ENCODE assay signal across 8 cellular contexts in the genomic region with DNA sequence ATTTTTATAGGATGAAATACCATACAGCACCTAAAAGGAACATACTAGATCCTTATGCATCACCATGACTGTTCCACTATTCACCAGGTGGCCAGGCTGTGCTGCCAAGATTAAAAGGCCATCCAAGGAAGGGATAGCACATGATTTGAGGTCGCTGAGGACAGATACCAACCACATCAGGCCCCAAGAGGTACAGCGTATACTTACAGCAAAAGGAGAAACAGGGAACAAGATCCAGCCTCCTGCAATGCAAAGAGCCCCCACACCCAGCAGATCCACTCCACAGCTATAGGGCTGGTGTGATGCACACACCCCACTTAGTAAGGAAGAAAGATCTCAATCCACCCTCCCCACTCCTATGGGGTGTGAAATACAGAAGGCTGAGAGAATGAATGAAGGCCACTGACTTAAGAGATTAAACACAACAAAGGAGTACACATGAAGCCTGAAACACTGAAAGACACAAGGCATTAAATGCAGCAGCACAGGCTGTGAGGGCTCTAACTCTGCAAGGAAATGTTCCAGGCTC. TPM values are rescaled to one million over a fixed set of nuclear protein-coding genes. Genes with fewer than 3 reads are reported as not detected.
A peak's percentile ranks its signal among the peaks of the same experiment; 100 is the strongest.
DNase-seq lines count a peak whose midpoint lies in the region; ATAC-seq and TF ChIP-seq lines count a peak whose summit lies in the region.

No MANE protein-coding gene starts in this region.

- BruUV-seq in IMR-90 (replicated peaks; lab: Mats Ljungman, UMichigan) = TSS peak; percentile 61

- peak overlapping the region; percentile 58 for H3K9ac ChIP-seq in IMR-90 (ENCODE audit: low read depth, low read length)

- H2BK15ac ChIP-seq in IMR-90 (ENCODE audit: low read depth, low read length) = no peak overlapping the region

- no peak overlapping the region for H3K4ac ChIP-seq in IMR-90 (ENCODE audit: low read depth, low read length)

- H3K79me1 ChIP-seq in IMR-90 (ENCODE audit: low read depth in 1 of 2, low read length in 2 of 2) = peaks cover 17 to 32% of the 10 kb centered on the region in 2 experiments

- CTCF ChIA-PET in IMR-90 (lab: Yijun Ruan, JAX) = interaction anchor here (1.1 kb wide), 1 partner anchor 186 kb away, joined by 3 read pairs; no protein-coding TSS in a partner anchor

- DNase-seq in G401 (ENCODE audit: low spot score) = peak; percentile 18
- DNase-seq in IMR-90 = no peak
- no peak for DNase-seq in astrocyte of the spinal cord (ENCODE audit: low read depth, low spot score)
- peak; percentile 24 for DNase-seq in left kidney (ENCODE audit: low read depth, low spot score)
- no peak for DNase-seq in tibial artery
- no peak for DNase-seq in omental fat pad (ENCODE audit: low spot score)
- no peak for DNase-seq in NCI-H2171 treated with DMSO at 0.1 percent for 48 hours (lab: John Stamatoyannopoulos, UW)

- no peaks in the 10 kb centered on the region for H3K27me3 ChIP-seq in IMR-90 (ENCODE audit: control insufficient read depth, insufficient read depth, low read length)
- H3K27me3 ChIP-seq in tibial artery = no peaks in the 10 kb centered on the region

- peak overlapping the region; percentile 97 for H3K4me2 ChIP-seq in IMR-90 (ENCODE audit: low read depth, low read length)

- no peak overlapping the region for H2BK120ac ChIP-seq in IMR-90 (ENCODE audit: low read depth, low read length)

- H2AK5ac ChIP-seq in IMR-90 (ENCODE audit: low read depth, low read length) = no peak overlapping the region

- H4K20me1 ChIP-seq in IMR-90 (ENCODE audit: insufficient read depth, low read length) = no peaks in the 10 kb centered on the region; the same call in 1 of the 2 replicates

- H3K27ac ChIP-seq in IMR-90 (ENCODE audit: insufficient read depth, low read length) (no peak overlapping the region), tibial artery (peak overlapping the region; percentile 81 to 98)

- H3K36me3 ChIP-seq in IMR-90 (ENCODE audit: control insufficient read depth, insufficient read depth, low read length) (peaks cover 2% of the 10 kb centered on the region; the same call in 1 of the 2 replicates), tibial artery (peaks cover 0 to 6% (median 0%) of the 10 kb centered on the region in 3 donors)

- H3K14ac ChIP-seq in IMR-90 (replicated peaks; ENCODE audit: low read depth, low read length) = no peak overlapping the region

- H2AFZ ChIP-seq in IMR-90 (replicated peaks; ENCODE audit: low read length, poor library complexity) = no peak overlapping the region

- no peak for TF ChIP-seq POLR2A in IMR-90 (IDR thresholded peaks at IDR 0.05; ENCODE audit: low read depth, low read length)

- whole genome bisulfite sequencing in IMR-90 (ENCODE audit: extremely low coverage in 2 of 2, insufficient read length in 1 of 2), 2 experiments = no CpG with 5 or more reads among the region's 2 CpGs

- no peak for TF ChIP-seq RAD21 in IMR-90 (IDR thresholded peaks at IDR 0.05; ENCODE audit: low read length)

- no peak overlapping the region; the same call in 1 of the 2 replicates for H4K5ac ChIP-seq in IMR-90 (ENCODE audit: low read depth, low read length)

- H3K4me1 ChIP-seq in IMR-90 (ENCODE audit: control insufficient read depth, insufficient read depth, low read length) (peaks cover 6% of the 10 kb centered on the region), tibial artery (peaks cover 0 to 24% (median 14%) of the 10 kb centered on the region in 4 donors)

- peaks cover 8% of the 10 kb centered on the region; the same call in 1 of the 2 replicates for H3K9me1 ChIP-seq in IMR-90 (ENCODE audit: insufficient read depth, low read length)

- H4K91ac ChIP-seq in IMR-90 (ENCODE audit: insufficient read depth, low read depth, low read length) = no peak overlapping the region

- H3K4me3 ChIP-seq in IMR-90 (ENCODE audit: insufficient read depth, low read depth, low read length) (peak overlapping the region; percentile 44), astrocyte of the spinal cord (ENCODE audit: low read depth, low read length) (peak overlapping the region; percentile 68), tibial artery (peak overlapping the region; percentile 64 to 95)

- ATAC-seq in IMR-90 (ENCODE audit: low read depth) = no peak
- ATAC-seq in HG03565 (IDR thresholded peaks at IDR 0.05; ENCODE audit: unreplicated experiment) = no peak
- no peak for ATAC-seq in omental fat pad (ENCODE audit: low FRiP score)

- no peak overlapping the region for H3K23ac ChIP-seq in IMR-90 (ENCODE audit: low read depth, low read length)

- intact Hi-C loops in IMR-90 (cut with micrococcal nuclease) = no loop called here
- intact Hi-C loops in tibial artery (cut with DNase I; ENCODE audit: low total_unique reads) = no loop called here

- H2BK5ac ChIP-seq in IMR-90 (ENCODE audit: low read depth, low read length, poor library complexity, severe bottlenecking) = no peak overlapping the region

- peak overlapping the region in 1 of 2 experiments; percentile 37; a peak in 2 of 4 replicates for H4K8ac ChIP-seq in IMR-90 (ENCODE audit: low read depth in 2 of 2, low read length in 2 of 2)

- POLR2A ChIA-PET in IMR-90 (lab: Charles Lee; ENCODE audit: unreplicated experiment) = no interaction called here

- TF ChIP-seq CTCF in IMR-90 (conservative IDR thresholded peaks at IDR 0.05; ENCODE audit: low read depth, low read length) (no peak), astrocyte of the spinal cord (IDR thresholded peaks at IDR 0.05; ENCODE audit: low read depth, low read length) (no peak), tibial artery (IDR thresholded peaks at IDR 0.05) (no peak), omental fat pad (IDR thresholded peaks at IDR 0.05) (no peak)

- dilution Hi-C loops in IMR-90 (cut with HindIII; ENCODE audit: low sequenced_read_pairs, unreplicated experiment) = no loop called here

- H2AK9ac ChIP-seq in IMR-90 (replicated peaks; ENCODE audit: low read depth, low read length, poor library complexity) = no peak overlapping the region

- H3K9me3 ChIP-seq in IMR-90 (ENCODE audit: control insufficient read depth, insufficient read depth, low read length) (peaks cover 3% of the 10 kb centered on the region; the same call in 1 of the 2 replicates), tibial artery (no peaks in the 10 kb centered on the region)

- H3K56ac ChIP-seq in IMR-90 (ENCODE audit: extremely low read depth, insufficient read depth, low read length) = no peak overlapping the region

- no peak overlapping the region for H2BK20ac ChIP-seq in IMR-90 (ENCODE audit: low read depth, low read length)

- no peak overlapping the region for H3K18ac ChIP-seq in IMR-90 (ENCODE audit: low read depth, low read length)

- in situ Hi-C loops in G401 (cut with HindIII; ENCODE audit: low sequenced_read_pairs) (no loop called here), IMR-90 (cut with MboI; ENCODE audit: low sequenced_read_pairs) (no loop called here), astrocyte of the spinal cord (cut with HindIII; ENCODE audit: low sequenced_read_pairs) (no loop called here)

TF ChIP-seq in IMR-90, 13 proteins besides CTCF, POLR2A, EP300 and RAD21:
- no peak for TF ChIP-seq CEBPB (IDR thresholded peaks at IDR 0.05; ENCODE audit: low read depth, low read length)
- no peak for TF ChIP-seq FOS (IDR thresholded peaks at IDR 0.05; ENCODE audit: low read depth, low read length)
- no peak for TF ChIP-seq RCOR1 (IDR thresholded peaks at IDR 0.05; ENCODE audit: insufficient replicate concordance, low read length)
- TF ChIP-seq, protein P1, sequence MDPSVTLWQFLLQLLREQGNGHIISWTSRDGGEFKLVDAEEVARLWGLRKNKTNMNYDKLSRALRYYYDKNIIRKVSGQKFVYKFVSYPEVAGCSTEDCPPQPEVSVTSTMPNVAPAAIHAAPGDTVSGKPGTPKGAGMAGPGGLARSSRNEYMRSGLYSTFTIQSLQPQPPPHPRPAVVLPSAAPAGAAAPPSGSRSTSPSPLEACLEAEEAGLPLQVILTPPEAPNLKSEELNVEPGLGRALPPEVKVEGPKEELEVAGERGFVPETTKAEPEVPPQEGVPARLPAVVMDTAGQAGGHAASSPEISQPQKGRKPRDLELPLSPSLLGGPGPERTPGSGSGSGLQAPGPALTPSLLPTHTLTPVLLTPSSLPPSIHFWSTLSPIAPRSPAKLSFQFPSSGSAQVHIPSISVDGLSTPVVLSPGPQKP (IDR thresholded peaks at IDR 0.05; ENCODE audit: borderline replicate concordance, low read depth, low read length) = no peak

RNA-seq across cellular contexts. Expression of a gene that starts 32.0 kb away (rescaled TPM):
- total RNA-seq in G401 (2014; rRNA removed; shearing (Covaris generic)) = 6.9 and 7.4 TPM in 2 replicates
- 6.3 and 6.4 TPM in 2 replicates for total RNA-seq in IMR-90 (2012; rRNA removed)
- 2.4 and 3.3 TPM in 2 replicates for polyA plus RNA-seq in IMR-90 (2012; rRNA removed)
- 0.79 and 1.2 TPM in 2 replicates for polyA plus RNA-seq in IMR-90 (2012; cell fraction: cytosol; rRNA removed)
- 3.9 and 7.9 TPM in 2 replicates for polyA plus RNA-seq in IMR-90 (2012; cell fraction: nucleus; rRNA removed; ENCODE audit: low replicate concordance)
- 10 to 100 TPM in 1 of 4 donors, 1 to 10 TPM in 3; 4.6 to 10.1 (median 6.6) TPM for total RNA-seq in omental fat pad

RNA-seq across cellular contexts. Expression of a gene that starts 45.5 kb away (rescaled TPM):
- 3.2 and 6.8 TPM in 2 replicates for total RNA-seq in G401 (2014; rRNA removed; shearing (Covaris generic))
- total RNA-seq in IMR-90 (2012; rRNA removed) (4.7 TPM in 2 replicates), omental fat pad (1 to 10 TPM; 1.8 to 7.6 (median 3.9) TPM)
- 2.6 and 3.0 TPM in 2 replicates for polyA plus RNA-seq in IMR-90 (2012; rRNA removed)
- polyA plus RNA-seq in IMR-90 (2012; cell fraction: cytosol; rRNA removed) = 2.2 and 2.4 TPM in 2 replicates
- 6.2 and 6.6 TPM in 2 replicates for polyA plus RNA-seq in IMR-90 (2012; cell fraction: nucleus; rRNA removed; ENCODE audit: low replicate concordance)

Comparison
In these comparisons a context has a peak if more than half of its experiments do, and no peak if none do; other contexts are left out.
1. DNase-seq: peak in G401 (single experiment) and left kidney (single experiment); none in IMR-90 (single experiment), astrocyte of the spinal cord (single experiment), tibial artery (0 of 2), omental fat pad (single experiment) and NCI-H2171 treated with DMSO at 0.1 percent for 48 hours (single experiment).
2. Peak in every context shown above with its lines, with median percentiles within 50 percentile points of each other: H3K4me3 ChIP-seq.